In genomic region chr9:128689293-128689770, GRCh38 we compare ENCODE assay signal across 8 cellular contexts. TPM values are rescaled to one million over a fixed set of nuclear protein-coding genes. Genes with fewer than 3 reads are reported as not detected.
DNase-seq lines count a peak whose midpoint lies in the region; ATAC-seq and TF ChIP-seq lines count a peak whose summit lies in the region.

No MANE protein-coding gene starts in this region.

- H3K4me3 ChIP-seq in Loucy (ENCODE audit: low read length, poor library complexity, severe bottlenecking) (peak overlapping the region; percentile 75), psoas muscle (peak overlapping the region; percentile 74)

- H3K27ac ChIP-seq in C4-2B (peak overlapping the region; percentile 93), psoas muscle (peak overlapping the region; percentile 93)

- no peaks in the 10 kb centered on the region for H3F3A ChIP-seq in Loucy (ENCODE audit: low read depth)

- H3K4me1 Mint-ChIP-seq in activated T-helper 2 cell treated with anti-CD3 and anti-CD28 coated beads, Interferon-gamma antibody, Interleukin-2, Interleukin-4, amounts not matched to agents 10 μg/mL and 5 μg/mL and 100 μg/mL, durations not matched to agents 14 hours and 24 hours and 36 hours (ENCODE audit: low read depth): peaks cover 48% of the 10 kb centered on the region
- peaks cover 39% of the 10 kb centered on the region for H3K4me1 Mint-ChIP-seq in endothelial cell (ENCODE audit: unreplicated experiment)

- 0 to 3% (median 0%) methylated on average over 26 to 77 of the region's 78 CpGs for WGBS in psoas muscle, 3 donors

- H4K20me1 ChIP-seq in Loucy (ENCODE audit: insufficient read depth, low read length, poor library complexity, severe bottlenecking): peaks cover 42% of the 10 kb centered on the region

- no peaks in the 10 kb centered on the region for H3K9me3 ChIP-seq in Loucy (ENCODE audit: insufficient read depth, low read depth, low read length)
- no peaks in the 10 kb centered on the region for H3K9me3 ChIP-seq in psoas muscle

- H3K27me3 ChIP-seq in Loucy (ENCODE audit: insufficient read depth, low read length, poor library complexity, severe bottlenecking): no peaks in the 10 kb centered on the region
- H3K27me3 ChIP-seq in psoas muscle (ENCODE audit: insufficient read depth in 3 of 3, low read length in 2 of 3): no peaks in the 10 kb centered on the region

- H3K9me2 ChIP-seq in Loucy (replicated peaks; ENCODE audit: low read depth, low read length): no peaks in the 10 kb centered on the region

- intact Hi-C loops in activated T-helper 2 cell treated with anti-CD3 and anti-CD28 coated beads, Interferon-gamma antibody, Interleukin-2, Interleukin-4, amounts not matched to agents 10 μg/mL and 5 μg/mL and 100 μg/mL, durations not matched to agents 14 hours and 24 hours and 36 hours (cut with micrococcal nuclease): loop anchor here (2.0 to 10.0 kb wide), 5 partner anchors 13 to 335 kb away; partner anchors contain the start of genes DYNC2I2, KYAT1, LRRC8A and PKN3
- intact Hi-C loops in left cardiac atrium (cut with DNase I): loop anchor here in 1 of 2 donors (10.0 kb wide), 1 partner anchor 55 kb away; no protein-coding TSS in a partner anchor
- intact Hi-C loops in psoas muscle (cut with DNase I): no loop called here

- H3K9me3 Mint-ChIP-seq in activated T-helper 2 cell treated with anti-CD3 and anti-CD28 coated beads, Interferon-gamma antibody, Interleukin-2, Interleukin-4, amounts not matched to agents 10 μg/mL and 5 μg/mL and 100 μg/mL, durations not matched to agents 14 hours and 24 hours and 36 hours: no peaks in the 10 kb centered on the region
- no peaks in the 10 kb centered on the region for H3K9me3 Mint-ChIP-seq in endothelial cell (ENCODE audit: unreplicated experiment)

- ATAC-seq in GM21528 (IDR thresholded peaks at IDR 0.05; ENCODE audit: low FRiP score, unreplicated experiment): peak; percentile 16
- peak; percentile 22 to 31 for ATAC-seq in left cardiac atrium
- peak; percentile 31 to 45 (median 36) for ATAC-seq in psoas muscle

- peaks cover 40% of the 10 kb centered on the region for H3K36me3 Mint-ChIP-seq in activated T-helper 2 cell treated with anti-CD3 and anti-CD28 coated beads, Interferon-gamma antibody, Interleukin-2, Interleukin-4, amounts not matched to agents 10 μg/mL and 5 μg/mL and 100 μg/mL, durations not matched to agents 14 hours and 24 hours and 36 hours (ENCODE audit: low read depth)
- peaks cover 24% of the 10 kb centered on the region for H3K36me3 Mint-ChIP-seq in endothelial cell (ENCODE audit: low read depth, unreplicated experiment)

- H3K36me3 ChIP-seq in Loucy (ENCODE audit: insufficient read depth, low read length) (peaks cover 32% of the 10 kb centered on the region), psoas muscle (ENCODE audit: insufficient read depth in 1 of 2, low read depth in 1 of 2) (peaks cover 0 to 35% of the 10 kb centered on the region in 2 donors)

- peaks cover 73% of the 10 kb centered on the region for H3K79me2 ChIP-seq in Loucy (ENCODE audit: insufficient read depth, low read length)

- H3K27ac Mint-ChIP-seq in activated T-helper 2 cell treated with anti-CD3 and anti-CD28 coated beads, Interferon-gamma antibody, Interleukin-2, Interleukin-4, amounts not matched to agents 10 μg/mL and 5 μg/mL and 100 μg/mL, durations not matched to agents 14 hours and 24 hours and 36 hours: peak overlapping the region; percentile 30
- H3K27ac Mint-ChIP-seq in endothelial cell (ENCODE audit: unreplicated experiment): no peak overlapping the region

- H3K27me3 Mint-ChIP-seq in activated T-helper 2 cell treated with anti-CD3 and anti-CD28 coated beads, Interferon-gamma antibody, Interleukin-2, Interleukin-4, amounts not matched to agents 10 μg/mL and 5 μg/mL and 100 μg/mL, durations not matched to agents 14 hours and 24 hours and 36 hours (ENCODE audit: low read depth): no peaks in the 10 kb centered on the region
- peaks cover 9% of the 10 kb centered on the region for H3K27me3 Mint-ChIP-seq in endothelial cell (ENCODE audit: unreplicated experiment)

- H3K9ac ChIP-seq in Loucy (ENCODE audit: low read depth, low read length, poor library complexity, severe bottlenecking): peak overlapping the region; percentile 73

- H3K4me1 ChIP-seq in Loucy (ENCODE audit: insufficient read depth, low read length, poor library complexity, severe bottlenecking) (peaks cover 57% of the 10 kb centered on the region), psoas muscle (peaks cover 11% of the 10 kb centered on the region)

- no peak for DNase-seq in activated T-helper 2 cell treated with anti-CD3 and anti-CD28 coated beads, Interferon-gamma antibody, Interleukin-2, Interleukin-4, amounts not matched to agents 10 μg/mL and 5 μg/mL and 100 μg/mL, durations not matched to agents 14 hours and 24 hours and 36 hours (ENCODE audit: low spot score)
- DNase-seq in left cardiac atrium: peak; percentile 73
- DNase-seq in psoas muscle: peak; percentile 70 to 81
- DNase-seq in DMS114 treated with DMSO at 0.1 percent for 48 hours (lab: John Stamatoyannopoulos, UW; ENCODE audit: unreplicated experiment): no peak
- DNase-seq in endothelial cell (ENCODE audit: low spot score): no peak

- no peak overlapping the region for H3K4me2 ChIP-seq in Loucy (ENCODE audit: low read depth, low read length, poor library complexity, severe bottlenecking)

- no peak for TF ChIP-seq CTCF in C4-2B (conservative IDR thresholded peaks at IDR 0.05)
- TF ChIP-seq CTCF in Loucy (conservative IDR thresholded peaks at IDR 0.05; ENCODE audit: low read length): no peak
- TF ChIP-seq CTCF in psoas muscle (IDR thresholded peaks at IDR 0.05): no peak
- TF ChIP-seq CTCF in endothelial cell (IDR thresholded peaks at IDR 0.05; ENCODE audit: unreplicated experiment): no peak

- H2AFZ ChIP-seq in Loucy (ENCODE audit: low read length): no peak overlapping the region

- no peak overlapping the region for H3K4me3 Mint-ChIP-seq in activated T-helper 2 cell treated with anti-CD3 and anti-CD28 coated beads, Interferon-gamma antibody, Interleukin-2, Interleukin-4, amounts not matched to agents 10 μg/mL and 5 μg/mL and 100 μg/mL, durations not matched to agents 14 hours and 24 hours and 36 hours (ENCODE audit: low read depth)
- no peak overlapping the region for H3K4me3 Mint-ChIP-seq in endothelial cell (ENCODE audit: unreplicated experiment)

RNA-seq across cellular contexts. Expression of gene SET, which starts 0.3 kb away (rescaled TPM):
- total RNA-seq in activated T-helper 2 cell treated with anti-CD3 and anti-CD28 coated beads, Interferon-gamma antibody, Interleukin-2, Interleukin-4, amounts not matched to agents 10 μg/mL and 5 μg/mL and 100 μg/mL, durations not matched to agents 14 hours and 24 hours and 36 hours: 749 and 756 TPM in 2 replicates
- 100 to 1,000 TPM; 158 to 191 TPM for total RNA-seq in left cardiac atrium
- 100 to 1,000 TPM; 171 to 283 (median 203) TPM for total RNA-seq in psoas muscle
- 100 to 1,000 TPM; 141 to 244 (median 230) TPM for polyA plus RNA-seq in psoas muscle
- total RNA-seq in endothelial cell (ENCODE audit: unreplicated experiment): 420 TPM

RNA-seq across cellular contexts. Expression of gene PKN3, which starts 13.0 kb away (rescaled TPM):
- 25.4 and 28.0 TPM in 2 replicates for total RNA-seq in activated T-helper 2 cell treated with anti-CD3 and anti-CD28 coated beads, Interferon-gamma antibody, Interleukin-2, Interleukin-4, amounts not matched to agents 10 μg/mL and 5 μg/mL and 100 μg/mL, durations not matched to agents 14 hours and 24 hours and 36 hours
- total RNA-seq in left cardiac atrium (10 to 100 TPM in 1 of 2 donors, 1 to 10 TPM in 1; 6.2 to 11.2 TPM), psoas muscle (1 to 10 TPM; 2.6 to 5.0 (median 3.4) TPM), endothelial cell (ENCODE audit: unreplicated experiment) (14.7 TPM)
- 1 to 10 TPM; 2.9 to 4.4 (median 3.1) TPM for polyA plus RNA-seq in psoas muscle

RNA-seq across cellular contexts. Expression of gene DYNC2I2, which starts 32.7 kb away (rescaled TPM):
- 41.7 and 43.5 TPM in 2 replicates for total RNA-seq in activated T-helper 2 cell treated with anti-CD3 and anti-CD28 coated beads, Interferon-gamma antibody, Interleukin-2, Interleukin-4, amounts not matched to agents 10 μg/mL and 5 μg/mL and 100 μg/mL, durations not matched to agents 14 hours and 24 hours and 36 hours
- total RNA-seq in left cardiac atrium (10 to 100 TPM; 12.8 to 20.3 TPM), psoas muscle (10 to 100 TPM in 2 of 4 donors, 1 to 10 TPM in 2; 6.3 to 10.3 (median 8.6) TPM), endothelial cell (ENCODE audit: unreplicated experiment) (35.4 TPM)
- polyA plus RNA-seq in psoas muscle: 10 to 100 TPM; 19.0 to 29.1 (median 25.0) TPM

RNA-seq across cellular contexts. Expression of gene ZDHHC12, which starts 34.6 kb away (rescaled TPM):
- 51.7 and 53.2 TPM in 2 replicates for total RNA-seq in activated T-helper 2 cell treated with anti-CD3 and anti-CD28 coated beads, Interferon-gamma antibody, Interleukin-2, Interleukin-4, amounts not matched to agents 10 μg/mL and 5 μg/mL and 100 μg/mL, durations not matched to agents 14 hours and 24 hours and 36 hours
- total RNA-seq in left cardiac atrium: 10 to 100 TPM in 1 of 2 donors, 1 to 10 TPM in 1; 8.3 to 13.8 TPM
- total RNA-seq in psoas muscle: 1 to 10 TPM; 4.5 to 7.2 (median 5.0) TPM
- 10 to 100 TPM in 2 of 3 donors, 1 to 10 TPM in 1; 9.7 to 18.5 (median 12.4) TPM for polyA plus RNA-seq in psoas muscle
- 42.1 TPM for total RNA-seq in endothelial cell (ENCODE audit: unreplicated experiment)

Comparison
In these comparisons a context has a peak if more than half of its experiments do, and no peak if none do; other contexts are left out.
1. DNase-seq: peak in left cardiac atrium (single experiment) and psoas muscle (2 of 2); none in activated T-helper 2 cell treated with anti-CD3 and anti-CD28 coated beads, Interferon-gamma antibody, Interleukin-2, Interleukin-4, amounts not matched to agents 10 μg/mL and 5 μg/mL and 100 μg/mL, durations not matched to agents 14 hours and 24 hours and 36 hours (single experiment), DMS114 treated with DMSO at 0.1 percent for 48 hours (single experiment) and endothelial cell (single experiment).
2. Peak in every context shown above with its lines, with median percentiles within 50 percentile points of each other: ATAC-seq.